ENCODE assay signal across 12 cellular contexts in genomic region chr16:9112166-9112843, GRCh38. TPM values are rescaled to one million over a fixed set of nuclear protein-coding genes. Genes with fewer than 3 reads are reported as not detected.
DNase-seq lines count a peak whose midpoint lies in the region; ATAC-seq and TF ChIP-seq lines count a peak whose summit lies in the region.
"Had no signal": no experiment of that assay in that cellular context is flagged by ENCODE, and none has a peak within 500 bp of the region (broad histone marks: within the 10 kb centered on the region; RNA-seq: fewer than 3 reads in every experiment).

No MANE protein-coding gene starts in this region.

- H3K4me3 Mint-ChIP-seq in activated CD8-positive, alpha-beta memory T cell treated with anti-CD3 and anti-CD28 coated beads, Interleukin-2, amount 10 ng/mL, durations not matched to agents 7 days and 5 days: no peak overlapping the region
- H3K4me3 Mint-ChIP-seq in activated CD4-positive, alpha-beta T cell treated with anti-CD3 and anti-CD28 coated beads, Interleukin-2, amount 10 ng/mL, durations not matched to agents 24 days and 14 days: no peak overlapping the region

- H3K9me3 Mint-ChIP-seq in activated CD8-positive, alpha-beta memory T cell treated with anti-CD3 and anti-CD28 coated beads, Interleukin-2, amount 10 ng/mL, durations not matched to agents 7 days and 5 days (ENCODE audit: low read depth): no peaks in the 10 kb centered on the region
- H3K9me3 Mint-ChIP-seq in activated CD4-positive, alpha-beta T cell treated with anti-CD3 and anti-CD28 coated beads, Interleukin-2, amount 10 ng/mL, durations not matched to agents 24 days and 14 days: no peaks in the 10 kb centered on the region
- H3K9me3 Mint-ChIP-seq: activated naive CD4-positive, alpha-beta T cell treated with anti-CD3 and anti-CD28 coated beads, Interleukin-2, amount 50 U/mL, for 72 hours had no signal

- no peaks in the 10 kb centered on the region for H3K9me3 ChIP-seq in body of pancreas
- H3K9me3 ChIP-seq in lung (ENCODE audit: control insufficient read depth in 2 of 2, insufficient read depth in 1 of 2, low read length in 1 of 2): no peaks in the 10 kb centered on the region
- H3K9me3 ChIP-seq in stomach smooth muscle (ENCODE audit: control insufficient read depth in 2 of 2, low read length in 2 of 2): no peaks in the 10 kb centered on the region

- no peak for TF ChIP-seq POLR2A in body of pancreas (IDR thresholded peaks at IDR 0.05)

- WGBS in body of pancreas, 2 donors: 12 to 21% methylated on average over 5 of the region's 5 CpGs
- WGBS in lung, 2 donors: 57 to 87% methylated on average over 5 of the region's 5 CpGs

- no peak overlapping the region for H3K9ac ChIP-seq in stomach smooth muscle (ENCODE audit: low read length in 2 of 2)

- H3K36me3 Mint-ChIP-seq in activated CD8-positive, alpha-beta memory T cell treated with anti-CD3 and anti-CD28 coated beads, Interleukin-2, amount 10 ng/mL, durations not matched to agents 7 days and 5 days: peaks cover 79% of the 10 kb centered on the region
- peaks cover 58% of the 10 kb centered on the region for H3K36me3 Mint-ChIP-seq in activated CD4-positive, alpha-beta T cell treated with anti-CD3 and anti-CD28 coated beads, Interleukin-2, amount 10 ng/mL, durations not matched to agents 24 days and 14 days (ENCODE audit: low read depth)

- H3K27me3 ChIP-seq in body of pancreas (no peaks in the 10 kb centered on the region), lung (ENCODE audit: control insufficient read depth, insufficient read depth) (no peaks in the 10 kb centered on the region), stomach smooth muscle (ENCODE audit: control insufficient read depth in 1 of 2, insufficient read depth in 2 of 2, low read length in 2 of 2) (no peaks in the 10 kb centered on the region)

- no peak for TF ChIP-seq CTCF in body of pancreas (IDR thresholded peaks at IDR 0.05)
- TF ChIP-seq CTCF in lung (IDR thresholded peaks at IDR 0.05; ENCODE audit: control extremely low read depth, extremely low read depth): no peak

- no peaks in the 10 kb centered on the region for H3K27me3 Mint-ChIP-seq in activated CD8-positive, alpha-beta memory T cell treated with anti-CD3 and anti-CD28 coated beads, Interleukin-2, amount 10 ng/mL, durations not matched to agents 7 days and 5 days
- no peaks in the 10 kb centered on the region for H3K27me3 Mint-ChIP-seq in activated CD4-positive, alpha-beta T cell treated with anti-CD3 and anti-CD28 coated beads, Interleukin-2, amount 10 ng/mL, durations not matched to agents 24 days and 14 days

- no peak overlapping the region for H3K27ac Mint-ChIP-seq in activated CD8-positive, alpha-beta memory T cell treated with anti-CD3 and anti-CD28 coated beads, Interleukin-2, amount 10 ng/mL, durations not matched to agents 7 days and 5 days
- no peak overlapping the region for H3K27ac Mint-ChIP-seq in activated CD4-positive, alpha-beta T cell treated with anti-CD3 and anti-CD28 coated beads, Interleukin-2, amount 10 ng/mL, durations not matched to agents 24 days and 14 days

- CTCF ChIA-PET in activated CD8-positive, alpha-beta memory T cell treated with anti-CD3 and anti-CD28 coated beads, Interleukin-2, amount 10 ng/mL, durations not matched to agents 7 days and 5 days (lab: Charles Lee): no interaction called here

- intact Hi-C loops in body of pancreas (cut with DNase I): no loop called here
- intact Hi-C loops in activated CD4-positive, alpha-beta T cell treated with anti-CD3 and anti-CD28 coated beads, Interleukin-2, amount 10 ng/mL, durations not matched to agents 24 days and 14 days (cut with micrococcal nuclease): loop anchor here (2.0 kb wide), 1 partner anchor 14 kb away; no protein-coding TSS in a partner anchor

- H3K4me1 ChIP-seq in body of pancreas (peaks cover 74% of the 10 kb centered on the region), lung (ENCODE audit: control insufficient read depth in 2 of 2, insufficient read depth in 2 of 2, low read length in 2 of 2) (peaks cover 21 to 61% of the 10 kb centered on the region in 2 donors), stomach smooth muscle (ENCODE audit: control insufficient read depth, insufficient read depth, low read length) (peaks cover 26% of the 10 kb centered on the region)

- peaks cover 0 to 5% of the 10 kb centered on the region in 2 donors for H3K36me3 ChIP-seq in body of pancreas (replicated peaks in 1 of 2; ENCODE audit: insufficient read depth in 1 of 2, low read depth in 2 of 2)
- peaks cover 18% of the 10 kb centered on the region in 2 donors for H3K36me3 ChIP-seq in lung (ENCODE audit: control insufficient read depth in 2 of 2, insufficient read depth in 2 of 2, low read length in 2 of 2)
- peaks cover 14 to 16% of the 10 kb centered on the region in 2 donors for H3K36me3 ChIP-seq in stomach smooth muscle (ENCODE audit: control insufficient read depth in 2 of 2, insufficient read depth in 2 of 2, low read length in 2 of 2)

- H3K4me3 ChIP-seq in body of pancreas (no peak overlapping the region), lung (no peak overlapping the region), stomach smooth muscle (ENCODE audit: low read length in 2 of 2) (peak overlapping the region; percentile 20 to 40)

- peak; percentile 56 for DNase-seq in activated CD8-positive, alpha-beta memory T cell treated with anti-CD3 and anti-CD28 coated beads for 24 hours
- no peak for DNase-seq in activated CD8-positive, alpha-beta memory T cell treated with anti-CD3 and anti-CD28 coated beads, Interleukin-2, amount 10 ng/mL, durations not matched to agents 7 days and 5 days
- DNase-seq in body of pancreas (no peak), lung (ENCODE audit: low spot score) (peak; percentile 27)
- DNase-seq in activated CD4-positive, alpha-beta T cell treated with anti-CD3 and anti-CD28 coated beads, Interleukin-2, amount 10 ng/mL, durations not matched to agents 24 days and 14 days: no peak
- DNase-seq: NCI-H1694, OCI-M1, WERI-Rb-1 had no signal

- ATAC-seq in activated CD8-positive, alpha-beta memory T cell treated with anti-CD3 and anti-CD28 coated beads, Interleukin-2, amount 10 ng/mL, durations not matched to agents 7 days and 5 days: no peak
- ATAC-seq in body of pancreas (peak; percentile 68), lung (ENCODE audit: insufficient read depth, low FRiP score) (no peak), GM18517 (IDR thresholded peaks at IDR 0.05; ENCODE audit: unreplicated experiment) (no peak), HG02763 (IDR thresholded peaks at IDR 0.05; ENCODE audit: unreplicated experiment) (no peak)

- H3K4me1 Mint-ChIP-seq in activated CD8-positive, alpha-beta memory T cell treated with anti-CD3 and anti-CD28 coated beads, Interleukin-2, amount 10 ng/mL, durations not matched to agents 7 days and 5 days: peaks cover 81% of the 10 kb centered on the region
- peaks cover 59% of the 10 kb centered on the region for H3K4me1 Mint-ChIP-seq in activated CD4-positive, alpha-beta T cell treated with anti-CD3 and anti-CD28 coated beads, Interleukin-2, amount 10 ng/mL, durations not matched to agents 24 days and 14 days

- peak overlapping the region in 2 of 4 donors; percentile 55 to 56 for H3K27ac ChIP-seq in body of pancreas
- peak overlapping the region in 1 of 2 donors; percentile 26 for H3K27ac ChIP-seq in lung (ENCODE audit: low read depth in 1 of 2, low read length in 1 of 2)
- no peak overlapping the region for H3K27ac ChIP-seq in stomach smooth muscle (ENCODE audit: low read length)
- H3K27ac ChIP-seq: WERI-Rb-1 had no signal

RNA-seq across cellular contexts. Expression of gene HAPSTR1, which starts 20.9 kb away (rescaled TPM):
- 10 to 100 TPM; 52.3 to 63.8 TPM for total RNA-seq in activated CD8-positive, alpha-beta memory T cell treated with anti-CD3 and anti-CD28 coated beads, Interleukin-2, amount 10 ng/mL, durations not matched to agents 7 days and 5 days
- 10 to 100 TPM; 31.9 to 32.6 TPM for total RNA-seq in body of pancreas
- 10 to 100 TPM; 62.7 to 81.7 TPM for total RNA-seq in lung
- polyA plus RNA-seq in lung: 10 to 100 TPM; 10.1 to 18.5 TPM
- 53.4 and 54.2 TPM in 2 replicates for total RNA-seq in activated CD4-positive, alpha-beta T cell treated with anti-CD3 and anti-CD28 coated beads, Interleukin-2, amount 10 ng/mL, durations not matched to agents 24 days and 14 days

Comparison
In these comparisons a context has a peak if more than half of its experiments do, and no peak if none do; other contexts are left out.
1. DNase-seq: peak in activated CD8-positive, alpha-beta memory T cell treated with anti-CD3 and anti-CD28 coated beads for 24 hours (single experiment) and lung (single experiment); none in activated CD8-positive, alpha-beta memory T cell treated with anti-CD3 and anti-CD28 coated beads, Interleukin-2, amount 10 ng/mL, durations not matched to agents 7 days and 5 days (single experiment), body of pancreas (0 of 4) and activated CD4-positive, alpha-beta T cell treated with anti-CD3 and anti-CD28 coated beads, Interleukin-2, amount 10 ng/mL, durations not matched to agents 24 days and 14 days (single experiment).
2. H3K4me3 ChIP-seq: peak in stomach smooth muscle (2 of 2); none in body of pancreas (0 of 2) and lung (single experiment).